In genomic region chr2:164055623-164056022, GRCh38 we compare ENCODE assay signal across 40 cellular contexts.
"Had no signal": no experiment of that assay in that cellular context is flagged by ENCODE, and none has a peak within 500 bp of the region (broad histone marks: within the 10 kb centered on the region; RNA-seq: fewer than 3 reads in every experiment).

No MANE protein-coding gene starts in this region.

- H3K27ac ChIP-seq: brain microvascular endothelial cell, Peyer's patch, SJSA1, WERI-Rb-1 had no signal

- H3K36me3 ChIP-seq: brain microvascular endothelial cell, MG63, Peyer's patch, SJSA1, WERI-Rb-1 had no signal

- H3K4me3 Mint-ChIP-seq: activated CD4-positive, alpha-beta memory T cell treated with anti-CD3 and anti-CD28 coated beads, Interleukin-2, amount 10 ng/mL, durations not matched to agents 7 days and 5 days; activated CD8-positive, alpha-beta memory T cell treated with anti-CD3 and anti-CD28 coated beads, Interleukin-2, amount 10 ng/mL, durations not matched to agents 7 days and 5 days; activated naive CD8-positive, alpha-beta T cell treated with anti-CD3 and anti-CD28 coated beads for 36 hours; activated T-cell treated with anti-CD3 and anti-CD28 coated beads, Interleukin-2, amount 50 U/mL, for 72 hours; activated T-helper 17 cell treated with anti-CD3 and anti-CD28 coated beads, Interleukin-2, amount 50 U/mL, for 72 hours had no signal

- H3K27me3 ChIP-seq: brain microvascular endothelial cell, MG63, Peyer's patch, SJSA1 had no signal

- H3K9me3 Mint-ChIP-seq: activated CD4-positive, alpha-beta memory T cell treated with anti-CD3 and anti-CD28 coated beads, Interleukin-2, amount 10 ng/mL, durations not matched to agents 7 days and 5 days had no signal

- H3K4me1 ChIP-seq: Peyer's patch, SJSA1 had no signal

- DNase-seq: activated CD4-positive, alpha-beta memory T cell treated with anti-CD3 and anti-CD28 coated beads, Interleukin-2, amount 10 ng/mL, durations not matched to agents 7 days and 5 days; activated CD4-positive, alpha-beta T cell treated with anti-CD3 and anti-CD28 coated beads for 1 hour; activated CD4-positive, alpha-beta T cell treated with anti-CD3 and anti-CD28 coated beads for 48 hours; activated CD4-positive, CD25-positive, alpha-beta regulatory T cell; activated CD8-positive, alpha-beta memory T cell treated with anti-CD3 and anti-CD28 coated beads for 24 hours; activated CD8-positive, alpha-beta memory T cell treated with anti-CD3 and anti-CD28 coated beads, Interleukin-2, amount 10 ng/mL, durations not matched to agents 7 days and 5 days; activated CD8-positive, alpha-beta memory T cell treated with anti-CD3 and anti-CD28 coated beads, Interleukin-2, amount 50 U/mL, for 48 hours; activated effector memory CD4-positive, alpha-beta T cell treated with anti-CD3 and anti-CD28 coated beads, Interleukin-2, amount 50 U/mL, for 16 hours; activated naive CD4-positive, alpha-beta T cell; activated naive CD4-positive, alpha-beta T cell treated with anti-CD3 and anti-CD28 coated beads, Interleukin-2, amount 50 U/mL, for 16 hours; activated naive CD8-positive, alpha-beta T cell treated with anti-CD3 and anti-CD28 coated beads for 36 hours; activated T-cell treated with anti-CD3 and anti-CD28 coated beads, Interleukin-2, amount 50 U/mL, for 1 hour; activated T-cell treated with anti-CD3 and anti-CD28 coated beads, Interleukin-2, amount 50 U/mL, for 72 hours; amniotic stem cell; aorta; brain microvascular endothelial cell; central memory CD4-positive, alpha-beta T cell; Karpas-422; KBM-7; MG63; NCI-H1048; NCI-H1105 treated with DMSO at 0.1 percent for 48 hours; NCI-H1436; NCI-H1694; NCI-H1930; NCI-H2081 treated with DMSO at 0.1 percent for 48 hours; NCI-H2171; NCI-H226; NCI-H446 treated with DMSO at 0.1 percent for 48 hours; NCI-H524; NCI-H69; NK-92 treated with Interleukin-12 subunit alpha and Interleukin-12 subunit beta, amount 100 ng/mL, for 24 hours; PC-3; Peyer's patch; RPMI8226; SHP77 treated with DMSO at 0.1 percent for 48 hours; T1000; WERI-Rb-1 had no signal

- H3K36me3 Mint-ChIP-seq: activated CD8-positive, alpha-beta memory T cell treated with anti-CD3 and anti-CD28 coated beads, Interleukin-2, amount 10 ng/mL, durations not matched to agents 7 days and 5 days; activated naive CD8-positive, alpha-beta T cell treated with anti-CD3 and anti-CD28 coated beads for 36 hours had no signal

- H3K4me1 Mint-ChIP-seq: activated CD4-positive, alpha-beta memory T cell treated with anti-CD3 and anti-CD28 coated beads, Interleukin-2, amount 10 ng/mL, durations not matched to agents 7 days and 5 days; activated CD8-positive, alpha-beta memory T cell treated with anti-CD3 and anti-CD28 coated beads, Interleukin-2, amount 10 ng/mL, durations not matched to agents 7 days and 5 days; activated naive CD8-positive, alpha-beta T cell treated with anti-CD3 and anti-CD28 coated beads for 36 hours; activated T-helper 17 cell treated with anti-CD3 and anti-CD28 coated beads, Interleukin-2, amount 50 U/mL, for 72 hours had no signal

- H3K9me3 ChIP-seq: MG63, Peyer's patch, SJSA1 had no signal

- H3K4me3 ChIP-seq: MG63, Peyer's patch, SJSA1 had no signal

- H3K27ac Mint-ChIP-seq: activated CD4-positive, alpha-beta memory T cell treated with anti-CD3 and anti-CD28 coated beads, Interleukin-2, amount 10 ng/mL, durations not matched to agents 7 days and 5 days; activated CD8-positive, alpha-beta memory T cell treated with anti-CD3 and anti-CD28 coated beads, Interleukin-2, amount 10 ng/mL, durations not matched to agents 7 days and 5 days; activated naive CD8-positive, alpha-beta T cell treated with anti-CD3 and anti-CD28 coated beads for 36 hours; activated T-cell treated with anti-CD3 and anti-CD28 coated beads, Interleukin-2, amount 50 U/mL, for 72 hours; activated T-helper 17 cell treated with anti-CD3 and anti-CD28 coated beads, Interleukin-2, amount 50 U/mL, for 72 hours had no signal

- ATAC-seq: activated CD8-positive, alpha-beta memory T cell treated with anti-CD3 and anti-CD28 coated beads, Interleukin-2, amount 10 ng/mL, durations not matched to agents 7 days and 5 days; activated T-cell treated with anti-CD3 and anti-CD28 coated beads, Interleukin-2, amount 50 U/mL, for 72 hours; activated T-helper 17 cell treated with anti-CD3 and anti-CD28 coated beads, Interleukin-2, amount 50 U/mL, for 72 hours; PC-3 had no signal

- H3K27me3 Mint-ChIP-seq: activated CD4-positive, alpha-beta memory T cell treated with anti-CD3 and anti-CD28 coated beads, Interleukin-2, amount 10 ng/mL, durations not matched to agents 7 days and 5 days; activated CD8-positive, alpha-beta memory T cell treated with anti-CD3 and anti-CD28 coated beads, Interleukin-2, amount 10 ng/mL, durations not matched to agents 7 days and 5 days; activated naive CD8-positive, alpha-beta T cell treated with anti-CD3 and anti-CD28 coated beads for 36 hours; activated T-helper 17 cell treated with anti-CD3 and anti-CD28 coated beads, Interleukin-2, amount 50 U/mL, for 72 hours had no signal
